ENCODE assay signal across 1 cellular context in the genomic region with DNA sequence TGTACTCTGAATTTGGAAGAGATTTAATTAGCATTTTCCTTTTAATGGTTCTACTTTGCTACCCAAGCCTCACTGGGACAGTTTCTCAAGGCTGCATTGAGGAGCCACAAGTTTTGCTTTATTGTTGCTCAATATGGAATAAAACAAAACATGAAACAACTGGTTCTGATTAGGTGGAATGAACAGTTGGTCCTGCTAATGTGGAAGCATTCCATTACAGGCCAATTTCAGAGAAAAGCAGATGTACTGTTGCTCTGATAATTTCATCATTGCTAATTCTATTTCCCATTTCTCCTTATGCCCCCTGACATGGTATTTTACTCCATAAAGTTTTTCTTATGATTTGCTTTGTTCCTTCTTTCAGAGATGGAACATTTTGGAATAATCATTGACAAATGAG.
TF ChIP-seq lines count a peak whose summit lies in the region.

No MANE protein-coding gene starts in this region.

TF ChIP-seq in IMR-90, 13 proteins besides CTCF, POLR2A, EP300 and RAD21 (continued from another document):
- TF ChIP-seq FOS (IDR thresholded peaks at IDR 0.05; ENCODE audit: low read depth, low read length), result no peak
- no peak for TF ChIP-seq NFE2L2 (IDR thresholded peaks at IDR 0.05; ENCODE audit: low read depth, low read length)
- no peak for TF ChIP-seq MXI1 (IDR thresholded peaks at IDR 0.05; ENCODE audit: borderline replicate concordance, low read depth, low read length)
